29 cellular contexts compared by ENCODE assay signal in genomic region chr16:59737274-59737673, GRCh38.
DNase-seq lines count a peak whose midpoint lies in the region; ATAC-seq and TF ChIP-seq lines count a peak whose summit lies in the region.
"Had no signal": no experiment of that assay in that cellular context is flagged by ENCODE, and none has a peak within 500 bp of the region (broad histone marks: within the 10 kb centered on the region; RNA-seq: fewer than 3 reads in every experiment).

No MANE protein-coding gene starts in this region.

- TF ChIP-seq EP300 in neural cell (conservative IDR thresholded peaks at IDR 0.05; ENCODE audit: poor library complexity, severe bottlenecking), result peak; percentile 81

- no peaks in the 10 kb centered on the region for H3K27me3 ChIP-seq in neural cell (ENCODE audit: insufficient read depth, low read depth, low read length)
- H3K27me3 ChIP-seq: BE2C; BLaER1; BLaER1 treated with 17β-estradiol and CSF1 and Interleukin-3, amounts not matched to agents 10 nM and 100 nM had no signal

- H4K20me1 ChIP-seq in neural cell (ENCODE audit: insufficient read depth), result no peaks in the 10 kb centered on the region
- H4K20me1 ChIP-seq: BLaER1; BLaER1 treated with 17β-estradiol and CSF1 and Interleukin-3, amounts not matched to agents 10 nM and 100 nM had no signal

- no peak for DNase-seq in activated naive CD4-positive, alpha-beta T cell treated with anti-CD3 and anti-CD28 coated beads, Interleukin-2, amount 50 U/mL, for 72 hours (ENCODE audit: low spot score in 2 of 2)
- DNase-seq: 8988T; ACHN; AML-193; BE2C; C1 segment of cervical spinal cord; Caco-2; Calu3; CD4-positive, alpha-beta memory T cell; CD4-positive, alpha-beta T cell; CD4-positive, CD25-positive, alpha-beta regulatory T cell; CD8-positive, alpha-beta memory T cell; CD8-positive, alpha-beta T cell; COR-L47; DMS 273 treated with DMSO at 0.1 percent for 48 hours; DMS153; DMS53; DMS79; DMS79 treated with DMSO at 0.1 percent for 48 hours; DND-41; EL had no signal

- no peaks in the 10 kb centered on the region for H3K36me3 Mint-ChIP-seq in activated naive CD4-positive, alpha-beta T cell treated with anti-CD3 and anti-CD28 coated beads, Interleukin-2, amount 50 U/mL, for 72 hours
- H3K36me3 Mint-ChIP-seq: CD14-positive monocyte; CD4-positive, alpha-beta memory T cell; CD4-positive, CD25-positive, alpha-beta regulatory T cell; CD8-positive, alpha-beta memory T cell; CD8-positive, alpha-beta T cell had no signal

- H3F3A ChIP-seq in neural cell (ENCODE audit: insufficient read depth, low read length, poor library complexity, severe bottlenecking), result no peaks in the 10 kb centered on the region

- no peaks in the 10 kb centered on the region for H3K9me3 ChIP-seq in neural cell (ENCODE audit: low read length)
- H3K9me3 ChIP-seq: A549; BE2C; BLaER1; BLaER1 treated with 17β-estradiol and CSF1 and Interleukin-3, amounts not matched to agents 10 nM and 100 nM; Caco-2 had no signal

- no peaks in the 10 kb centered on the region for H3K9me2 ChIP-seq in neural cell (ENCODE audit: insufficient read depth, low read length)

- peaks cover 2 to 9% of the 10 kb centered on the region in 2 donors for H3K9me3 Mint-ChIP-seq in activated naive CD4-positive, alpha-beta T cell treated with anti-CD3 and anti-CD28 coated beads, Interleukin-2, amount 50 U/mL, for 72 hours

- no peak overlapping the region for H3K27ac ChIP-seq in neural cell (ENCODE audit: low read length)
- H3K27ac ChIP-seq: 22Rv1; A549; BLaER1; BLaER1 treated with 17β-estradiol and CSF1 and Interleukin-3, amounts not matched to agents 10 nM and 100 nM; C4-2B had no signal

- no peaks in the 10 kb centered on the region for H3K36me3 ChIP-seq in neural cell (ENCODE audit: insufficient read depth, low read length)
- H3K36me3 ChIP-seq: BE2C; BLaER1; BLaER1 treated with 17β-estradiol and CSF1 and Interleukin-3, amounts not matched to agents 10 nM and 100 nM had no signal

- no peak for TF ChIP-seq RAD21 in neural cell (conservative IDR thresholded peaks at IDR 0.05)

- no peak overlapping the region for H3K4me3 ChIP-seq in neural cell (ENCODE audit: low read length)
- H3K4me3 ChIP-seq: A549; BLaER1; BLaER1 treated with 17β-estradiol and CSF1 and Interleukin-3, amounts not matched to agents 10 nM and 100 nM had no signal

- no peak overlapping the region for H3K4me2 ChIP-seq in neural cell (ENCODE audit: low read length)
- H3K4me2 ChIP-seq: A549; BLaER1; BLaER1 treated with 17β-estradiol and CSF1 and Interleukin-3, amounts not matched to agents 10 nM and 100 nM had no signal

- no peaks in the 10 kb centered on the region for H3K79me2 ChIP-seq in neural cell (replicated peaks; ENCODE audit: insufficient read depth, low read length)

- H3K9ac ChIP-seq in neural cell (ENCODE audit: low read length), result no peak overlapping the region
- H3K9ac ChIP-seq: BLaER1; BLaER1 treated with 17β-estradiol and CSF1 and Interleukin-3, amounts not matched to agents 10 nM and 100 nM had no signal

- no peak overlapping the region for H3K27ac Mint-ChIP-seq in activated naive CD4-positive, alpha-beta T cell treated with anti-CD3 and anti-CD28 coated beads, Interleukin-2, amount 50 U/mL, for 72 hours
- H3K27ac Mint-ChIP-seq: B cell; CD14-positive monocyte; CD4-positive, alpha-beta memory T cell; CD4-positive, alpha-beta T cell; CD4-positive, CD25-positive, alpha-beta regulatory T cell; CD8-positive, alpha-beta memory T cell; CD8-positive, alpha-beta T cell had no signal

- no peak for TF ChIP-seq CTCF in neural cell (IDR thresholded peaks at IDR 0.05; ENCODE audit: poor library complexity, severe bottlenecking)

- no peak for ATAC-seq in activated naive CD4-positive, alpha-beta T cell treated with anti-CD3 and anti-CD28 coated beads, Interleukin-2, amount 50 U/mL, for 72 hours
- ATAC-seq: A549; CD8-positive, alpha-beta T cell had no signal

- no peak overlapping the region for H2AFZ ChIP-seq in neural cell (ENCODE audit: low read depth, low read length)

TF ChIP-seq in neural cell, 6 proteins besides CTCF, POLR2A, EP300 and RAD21:
- no peak for TF ChIP-seq EZH2 (IDR thresholded peaks at IDR 0.05; ENCODE audit: borderline replicate concordance, insufficient read depth, low read length, poor library complexity, severe bottlenecking)
- TF ChIP-seq POLR2AphosphoS5 (IDR thresholded peaks at IDR 0.05), result peak; percentile 69
- TF ChIP-seq SMC3 (conservative IDR thresholded peaks at IDR 0.05; ENCODE audit: poor library complexity), result no peak
- TF ChIP-seq TAF1 (IDR thresholded peaks at IDR 0.05; ENCODE audit: low read depth), result no peak
- no peak for TF ChIP-seq MXI1 (conservative IDR thresholded peaks at IDR 0.05; ENCODE audit: poor library complexity, severe bottlenecking)
- TF ChIP-seq, protein P1, sequence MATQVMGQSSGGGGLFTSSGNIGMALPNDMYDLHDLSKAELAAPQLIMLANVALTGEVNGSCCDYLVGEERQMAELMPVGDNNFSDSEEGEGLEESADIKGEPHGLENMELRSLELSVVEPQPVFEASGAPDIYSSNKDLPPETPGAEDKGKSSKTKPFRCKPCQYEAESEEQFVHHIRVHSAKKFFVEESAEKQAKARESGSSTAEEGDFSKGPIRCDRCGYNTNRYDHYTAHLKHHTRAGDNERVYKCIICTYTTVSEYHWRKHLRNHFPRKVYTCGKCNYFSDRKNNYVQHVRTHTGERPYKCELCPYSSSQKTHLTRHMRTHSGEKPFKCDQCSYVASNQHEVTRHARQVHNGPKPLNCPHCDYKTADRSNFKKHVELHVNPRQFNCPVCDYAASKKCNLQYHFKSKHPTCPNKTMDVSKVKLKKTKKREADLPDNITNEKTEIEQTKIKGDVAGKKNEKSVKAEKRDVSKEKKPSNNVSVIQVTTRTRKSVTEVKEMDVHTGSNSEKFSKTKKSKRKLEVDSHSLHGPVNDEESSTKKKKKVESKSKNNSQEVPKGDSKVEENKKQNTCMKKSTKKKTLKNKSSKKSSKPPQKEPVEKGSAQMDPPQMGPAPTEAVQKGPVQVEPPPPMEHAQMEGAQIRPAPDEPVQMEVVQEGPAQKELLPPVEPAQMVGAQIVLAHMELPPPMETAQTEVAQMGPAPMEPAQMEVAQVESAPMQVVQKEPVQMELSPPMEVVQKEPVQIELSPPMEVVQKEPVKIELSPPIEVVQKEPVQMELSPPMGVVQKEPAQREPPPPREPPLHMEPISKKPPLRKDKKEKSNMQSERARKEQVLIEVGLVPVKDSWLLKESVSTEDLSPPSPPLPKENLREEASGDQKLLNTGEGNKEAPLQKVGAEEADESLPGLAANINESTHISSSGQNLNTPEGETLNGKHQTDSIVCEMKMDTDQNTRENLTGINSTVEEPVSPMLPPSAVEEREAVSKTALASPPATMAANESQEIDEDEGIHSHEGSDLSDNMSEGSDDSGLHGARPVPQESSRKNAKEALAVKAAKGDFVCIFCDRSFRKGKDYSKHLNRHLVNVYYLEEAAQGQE (IDR thresholded peaks at IDR 0.05; ENCODE audit: borderline replicate concordance), result peak; percentile 85
